In genomic region chr9:37835821-37836220, GRCh38 we compare ENCODE assay signal across 14 cellular contexts. TPM values are rescaled to one million over a fixed set of nuclear protein-coding genes. Genes with fewer than 3 reads are reported as not detected.
DNase-seq lines count a peak whose midpoint lies in the region; TF ChIP-seq lines count a peak whose summit lies in the region.
"Had no signal": no experiment of that assay in that cellular context is flagged by ENCODE, and none has a peak within 500 bp of the region (broad histone marks: within the 10 kb centered on the region; RNA-seq: fewer than 3 reads in every experiment).

No MANE protein-coding gene starts in this region.

- 0 out of 2 replicates have a peak, but pooled peaks cover 3% of the 10 kb centered on the region for H3K79me2 ChIP-seq in OCI-LY7 (ENCODE audit: insufficient read depth, low read depth, low read length)

- H3K27ac Mint-ChIP-seq in activated naive CD8-positive, alpha-beta T cell: peak overlapping the region; percentile 14
- no peak overlapping the region for H3K27ac Mint-ChIP-seq in activated naive CD8-positive, alpha-beta T cell treated with anti-CD3 and anti-CD28 coated beads for 36 hours
- peak overlapping the region; percentile 15 for H3K27ac Mint-ChIP-seq in nephron progenitor cell

- H3K4me3 ChIP-seq in OCI-LY7 (ENCODE audit: low read depth, low read length, poor library complexity, severe bottlenecking): no peak overlapping the region
- H3K4me3 ChIP-seq: GM23248 had no signal

- peaks cover 12% of the 10 kb centered on the region for H3K36me3 ChIP-seq in OCI-LY7 (ENCODE audit: insufficient read depth, low read length)

- no peak overlapping the region for H3K4me3 Mint-ChIP-seq in activated naive CD8-positive, alpha-beta T cell
- no peak overlapping the region for H3K4me3 Mint-ChIP-seq in activated naive CD8-positive, alpha-beta T cell treated with anti-CD3 and anti-CD28 coated beads for 36 hours
- no peak overlapping the region for H3K4me3 Mint-ChIP-seq in nephron progenitor cell
- H3K4me3 Mint-ChIP-seq: CD4-positive, alpha-beta memory T cell had no signal

- intact Hi-C loops in OCI-LY7 (cut with micrococcal nuclease; ENCODE audit: unreplicated experiment): no loop called here

- no peaks in the 10 kb centered on the region for H3K9me3 Mint-ChIP-seq in activated naive CD8-positive, alpha-beta T cell (ENCODE audit: low read depth)
- no peaks in the 10 kb centered on the region for H3K9me3 Mint-ChIP-seq in activated naive CD8-positive, alpha-beta T cell treated with anti-CD3 and anti-CD28 coated beads for 36 hours
- no peaks in the 10 kb centered on the region for H3K9me3 Mint-ChIP-seq in nephron progenitor cell
- H3K9me3 Mint-ChIP-seq: CD4-positive, alpha-beta memory T cell had no signal

- no peak overlapping the region for H3K27ac ChIP-seq in OCI-LY7 (ENCODE audit: low read depth, low read length, poor library complexity, severe bottlenecking)
- H3K27ac ChIP-seq: GM23248 had no signal

- CTCF ChIA-PET in OCI-LY7 (lab: Charles Lee; ENCODE audit: unreplicated experiment): no interaction called here

- TF ChIP-seq CTCF in OCI-LY7 (conservative IDR thresholded peaks at IDR 0.05; ENCODE audit: low read length) (no peak), nephron progenitor cell (IDR thresholded peaks at IDR 0.05) (no peak)

- POLR2A ChIA-PET in OCI-LY7 (lab: Charles Lee): no interaction called here

- H2AFZ ChIP-seq in OCI-LY7 (ENCODE audit: low read length): no peak overlapping the region
- H2AFZ ChIP-seq: GM23248 had no signal

- H3K4me2 ChIP-seq in OCI-LY7 (ENCODE audit: low read length): no peak overlapping the region

- H3K4me1 Mint-ChIP-seq in activated naive CD8-positive, alpha-beta T cell (ENCODE audit: low read depth): peaks cover 8% of the 10 kb centered on the region
- peaks cover 18% of the 10 kb centered on the region for H3K4me1 Mint-ChIP-seq in activated naive CD8-positive, alpha-beta T cell treated with anti-CD3 and anti-CD28 coated beads for 36 hours
- H3K4me1 Mint-ChIP-seq in nephron progenitor cell: no peaks in the 10 kb centered on the region

- no peaks in the 10 kb centered on the region for H3K4me1 ChIP-seq in OCI-LY7 (ENCODE audit: insufficient read depth, low read length, poor library complexity, severe bottlenecking)
- H3K4me1 ChIP-seq: Caco-2 had no signal

- DNase-seq in activated naive CD8-positive, alpha-beta T cell treated with anti-CD3 and anti-CD28 coated beads for 36 hours: no peak
- no peak for DNase-seq in OCI-LY7 (ENCODE audit: low spot score)
- no peak for DNase-seq in nephron progenitor cell
- no peak for DNase-seq in stimulated activated CD4-positive, alpha-beta T cell treated with anti-CD3 and anti-CD28 coated beads, Interleukin-2, amount 100 ng/mL, for 48 hours
- DNase-seq in mesenteric fat pad (ENCODE audit: low spot score): no peak
- DNase-seq: C1 segment of cervical spinal cord; Caco-2; CD4-positive, alpha-beta memory T cell; DMS153; DND-41; GM23248; H7; HCEC 1CT had no signal

- no peaks in the 10 kb centered on the region for H3K9me2 ChIP-seq in OCI-LY7 (ENCODE audit: insufficient read depth, low read length)

- no peaks in the 10 kb centered on the region for H3K27me3 Mint-ChIP-seq in activated naive CD8-positive, alpha-beta T cell
- no peaks in the 10 kb centered on the region for H3K27me3 Mint-ChIP-seq in activated naive CD8-positive, alpha-beta T cell treated with anti-CD3 and anti-CD28 coated beads for 36 hours
- H3K27me3 Mint-ChIP-seq in nephron progenitor cell (ENCODE audit: low read depth, poor library complexity): no peaks in the 10 kb centered on the region
- H3K27me3 Mint-ChIP-seq: CD4-positive, alpha-beta memory T cell had no signal

- TSS peak; percentile 23 for BruUV-seq in OCI-LY7 (replicated peaks; lab: Mats Ljungman, UMichigan)

- no peaks in the 10 kb centered on the region for H4K20me1 ChIP-seq in OCI-LY7 (ENCODE audit: insufficient read depth, low read length)

- peaks cover 4% of the 10 kb centered on the region for H3K36me3 Mint-ChIP-seq in activated naive CD8-positive, alpha-beta T cell
- no peaks in the 10 kb centered on the region for H3K36me3 Mint-ChIP-seq in activated naive CD8-positive, alpha-beta T cell treated with anti-CD3 and anti-CD28 coated beads for 36 hours
- peaks cover 15% of the 10 kb centered on the region for H3K36me3 Mint-ChIP-seq in nephron progenitor cell (ENCODE audit: low read depth)

- H3K9me3 ChIP-seq in OCI-LY7 (ENCODE audit: low read length): no peaks in the 10 kb centered on the region
- H3K9me3 ChIP-seq: Caco-2 had no signal

RNA-seq across cellular contexts. Expression of gene DCAF10, which starts 35.2 kb away (rescaled TPM):
- 10 to 100 TPM; 10.5 to 12.9 TPM for total RNA-seq in activated naive CD8-positive, alpha-beta T cell treated with anti-CD3 and anti-CD28 coated beads for 36 hours
- total RNA-seq in OCI-LY7 (2014; rRNA removed; shearing (Covaris generic)): 10.9 and 12.8 TPM in 2 replicates
- 20.8 and 24.9 TPM in 2 replicates for total RNA-seq in OCI-LY7 (2022)
- 32.3 TPM for total RNA-seq in mesenteric fat pad

RNA-seq across cellular contexts. Expression of gene EXOSC3, which starts 51.0 kb away (rescaled TPM):
- total RNA-seq in activated naive CD8-positive, alpha-beta T cell treated with anti-CD3 and anti-CD28 coated beads for 36 hours: 100 to 1,000 TPM; 139 to 147 TPM
- 82.6 and 111 TPM in 2 replicates for total RNA-seq in OCI-LY7 (2014; rRNA removed; shearing (Covaris generic))
- total RNA-seq in OCI-LY7 (2022): 91.8 and 103 TPM in 2 replicates
- 33.2 TPM for total RNA-seq in mesenteric fat pad
